12 cellular contexts compared by ENCODE assay signal in the genomic region with DNA sequence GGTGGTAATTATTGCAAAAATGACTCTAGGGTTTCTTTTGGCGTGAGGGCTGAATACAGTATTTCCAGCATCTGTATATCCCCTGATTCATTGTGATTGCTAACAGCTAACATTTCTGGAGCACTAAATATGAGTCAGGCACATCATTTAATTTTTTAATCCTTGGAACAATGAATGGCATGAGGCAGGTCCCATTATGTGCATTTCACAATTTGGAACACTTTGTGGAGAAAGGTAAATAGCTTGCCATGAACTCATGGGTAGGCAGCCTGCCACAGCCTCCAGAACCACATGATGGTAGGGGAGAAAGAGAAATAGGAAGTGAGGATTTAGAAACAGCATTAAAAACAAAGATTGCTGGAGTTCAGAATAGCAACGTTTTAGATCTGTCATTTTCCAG. TPM values are rescaled to one million over a fixed set of nuclear protein-coding genes. Genes with fewer than 3 reads are reported as not detected.
DNase-seq lines count a peak whose midpoint lies in the region; ATAC-seq and TF ChIP-seq lines count a peak whose summit lies in the region.
"Had no signal": no experiment of that assay in that cellular context is flagged by ENCODE, and none has a peak within 500 bp of the region (broad histone marks: within the 10 kb centered on the region; RNA-seq: fewer than 3 reads in every experiment).

No MANE protein-coding gene starts in this region.

- H4K91ac ChIP-seq in H9 (ENCODE audit: insufficient read length, low read depth, low read length) = no peak overlapping the region

- no peak overlapping the region for H4K8ac ChIP-seq in H9 (replicated peaks; ENCODE audit: insufficient read length, low read depth, low read length)

- no peak overlapping the region for H2BK15ac ChIP-seq in H9 (ENCODE audit: low read depth, low read length)

- H3K27me3 ChIP-seq in H9 (ENCODE audit: insufficient read depth, low read length) (peaks cover 14% of the 10 kb centered on the region; the same call in 1 of the 2 replicates), dorsolateral prefrontal cortex (peaks cover 0 to 77% (median 21%) of the 10 kb centered on the region in 45 donors), osteoblast (ENCODE audit: insufficient read depth, low read length) (peaks cover 29% of the 10 kb centered on the region), suprapubic skin (peaks cover 70% of the 10 kb centered on the region)

- peaks cover 16 to 32% of the 10 kb centered on the region in 2 experiments for H3K4me1 Mint-ChIP-seq in H9

- TF ChIP-seq CTCF in H9 (conservative IDR thresholded peaks at IDR 0.05) (no peak), dorsolateral prefrontal cortex (IDR thresholded peaks at IDR 0.05 in 54 of 56, conservative IDR thresholded peaks at IDR 0.05 in 2 of 56; ENCODE audit: low read depth in 1 of 56, partially characterized antibody in 56 of 56) (no peak), osteoblast (IDR thresholded peaks at IDR 0.05; ENCODE audit: extremely low read depth, low read depth, low read length) (no peak), suprapubic skin (IDR thresholded peaks at IDR 0.05) (no peak)

- peaks cover 14% of the 10 kb centered on the region for H3K23me2 ChIP-seq in H9 (ENCODE audit: insufficient read length, low read depth, low read length, poor library complexity, severe bottlenecking)

- no peak for ATAC-seq in GM21381 (IDR thresholded peaks at IDR 0.05; ENCODE audit: unreplicated experiment)
- no peak for ATAC-seq in GM19455 (IDR thresholded peaks at IDR 0.05; ENCODE audit: unreplicated experiment)

- H3K27ac ChIP-seq in H9 (ENCODE audit: insufficient read length, low read depth, low read length) (no peak overlapping the region), dorsolateral prefrontal cortex (peak overlapping the region in 4 of 59 donors; percentile 1 to 44 (median 30)), osteoblast (ENCODE audit: low read depth, low read length) (no peak overlapping the region), suprapubic skin (no peak overlapping the region)
- H3K27ac ChIP-seq: right atrium auricular region had no signal

- H3K56ac ChIP-seq in H9 (ENCODE audit: insufficient read length, low read depth, low read length) = no peak overlapping the region

- no peak overlapping the region for H2AK5ac ChIP-seq in H9 (ENCODE audit: insufficient read length, low read length)

- no peak for TF ChIP-seq POLR2A in suprapubic skin (IDR thresholded peaks at IDR 0.05)

- H3K4ac ChIP-seq in H9 (ENCODE audit: low read depth, low read length) = no peak overlapping the region

- no peaks in the 10 kb centered on the region for H3K9me3 ChIP-seq in H9 (ENCODE audit: control insufficient read depth, low read depth, low read length)
- no peaks in the 10 kb centered on the region for H3K9me3 ChIP-seq in osteoblast (ENCODE audit: low read depth, low read length)
- H3K9me3 ChIP-seq in suprapubic skin = no peaks in the 10 kb centered on the region
- H3K9me3 ChIP-seq: right atrium auricular region had no signal

- no peaks in the 10 kb centered on the region for H4K20me1 ChIP-seq in H9 (ENCODE audit: control insufficient read depth, insufficient read depth, insufficient read length)
- H4K20me1 ChIP-seq in osteoblast (ENCODE audit: insufficient read depth, low read length) = peaks cover 7% of the 10 kb centered on the region

- H3K36me3 ChIP-seq in osteoblast (ENCODE audit: insufficient read depth, low read length) = no peaks in the 10 kb centered on the region
- no peaks in the 10 kb centered on the region for H3K36me3 ChIP-seq in suprapubic skin
- H3K36me3 ChIP-seq: right atrium auricular region had no signal

- H3K9me3 Mint-ChIP-seq in H9 = no peaks in the 10 kb centered on the region
- H3K9me3 Mint-ChIP-seq: T-helper 2 cell treated with Interferon-gamma antibody and Interleukin-4, amounts not matched to agents 5 μg/mL and 100 μg/mL, for 36 hours had no signal

- H3K23ac ChIP-seq in H9 (ENCODE audit: insufficient read length, low read depth, low read length) = no peak overlapping the region

- WGBS in H9 (ENCODE audit: extremely low coverage, insufficient read length, low lambda C conversion rate) = no CpG with 5 or more reads among the region's 2 CpGs
- 0% methylated on average over 2 of the region's 2 CpGs for WGBS in suprapubic skin

- DNase-seq in H9 (no peak), MV-4-11 (lab: John Stamatoyannopoulos, UW) (peak; percentile 14), dorsolateral prefrontal cortex (no peak), osteoblast (ENCODE audit: insufficient read length, low spot score, missing footprints) (no peak), suprapubic skin (ENCODE audit: low spot score in 2 of 2) (no peak)
- DNase-seq: activated CD4-positive, alpha-beta memory T cell treated with anti-CD3 and anti-CD28 coated beads for 36 hours; activated effector memory CD4-positive, alpha-beta T cell treated with Interleukin-2 at 50 U/mL for 16 hours; NCI-H446 had no signal

- H3K4me2 ChIP-seq in H9 (ENCODE audit: insufficient read depth, insufficient read length, low read length) (no peak overlapping the region), osteoblast (ENCODE audit: insufficient read depth, low read length) (peak overlapping the region; percentile 79)

- intact Hi-C loops in dorsolateral prefrontal cortex (cut with DNase I) = loop anchor here (5.0 to 10.0 kb wide), 2 partner anchors 181 to 206 kb away; no protein-coding TSS in a partner anchor

- H4K5ac ChIP-seq in H9 (ENCODE audit: insufficient read length, low read depth, low read length) = no peak overlapping the region

- H2AFZ ChIP-seq in H9 (ENCODE audit: low read length) = no peak overlapping the region
- H2AFZ ChIP-seq in osteoblast (ENCODE audit: low read length) = no peak overlapping the region

- H3K27ac Mint-ChIP-seq in H9 = no peak overlapping the region
- H3K27ac Mint-ChIP-seq: activated CD4-positive, alpha-beta memory T cell treated with anti-CD3 and anti-CD28 coated beads for 36 hours; T-helper 2 cell treated with Interferon-gamma antibody and Interleukin-4, amounts not matched to agents 5 μg/mL and 100 μg/mL, for 36 hours had no signal

- no peak overlapping the region for H3K18ac ChIP-seq in H9 (ENCODE audit: insufficient read length, low read depth, low read length)

- no peak overlapping the region for H2BK20ac ChIP-seq in H9 (ENCODE audit: low read depth, low read length, poor library complexity, severe bottlenecking)

- no peak overlapping the region for H3T11ph ChIP-seq in H9 (ENCODE audit: low read length)

- H3K4me3 ChIP-seq in dorsolateral prefrontal cortex = peak overlapping the region in 37 of 59 donors; percentile 1 to 75 (median 39)
- no peak overlapping the region for H3K4me3 ChIP-seq in osteoblast (ENCODE audit: insufficient read depth, low read length)
- H3K4me3 ChIP-seq in suprapubic skin = no peak overlapping the region

- peaks cover 4 to 19% (median 19%) of the 10 kb centered on the region in 3 experiments for H3K36me3 Mint-ChIP-seq in H9 (ENCODE audit: insufficient read depth in 1 of 3, low read depth in 3 of 3)
- H3K36me3 Mint-ChIP-seq: activated CD4-positive, alpha-beta memory T cell treated with anti-CD3 and anti-CD28 coated beads for 36 hours had no signal

- peaks cover 94% of the 10 kb centered on the region for H3K27me3 Mint-ChIP-seq in H9 (ENCODE audit: low read depth)

- H3K4me1 ChIP-seq in H9 (ENCODE audit: insufficient read depth, low read length) (peaks cover 5% of the 10 kb centered on the region; the same call in 1 of the 2 replicates), osteoblast (ENCODE audit: insufficient read depth, low read length) (peaks cover 14% of the 10 kb centered on the region), suprapubic skin (peaks cover 22% of the 10 kb centered on the region)

- no peak overlapping the region for H3K14ac ChIP-seq in H9 (ENCODE audit: insufficient read depth, low read length)

- peak overlapping the region; percentile 11 to 93; a peak in 3 of 5 replicates for H3K4me3 Mint-ChIP-seq in H9
- H3K4me3 Mint-ChIP-seq: activated CD4-positive, alpha-beta memory T cell treated with anti-CD3 and anti-CD28 coated beads for 36 hours; T-helper 2 cell treated with Interferon-gamma antibody and Interleukin-4, amounts not matched to agents 5 μg/mL and 100 μg/mL, for 36 hours had no signal

- H3K79me2 ChIP-seq in H9 (ENCODE audit: insufficient read depth, low read length) (no peaks in the 10 kb centered on the region), osteoblast (ENCODE audit: insufficient read depth, low read length) (no peaks in the 10 kb centered on the region)

- H3K9ac ChIP-seq in H9 (ENCODE audit: extremely low read depth, insufficient read length, low read length) = no peak overlapping the region

- no peak for TF ChIP-seq EP300 in suprapubic skin (IDR thresholded peaks at IDR 0.05)

- H2BK5ac ChIP-seq in H9 (ENCODE audit: insufficient read length, low read length) = no peak overlapping the region

- no peaks in the 10 kb centered on the region for H3K79me1 ChIP-seq in H9 (ENCODE audit: insufficient read depth, low read depth, low read length, poor library complexity, severe bottlenecking)

- H2BK12ac ChIP-seq in H9 (ENCODE audit: insufficient read length, low read depth, low read length) = no peak overlapping the region

- no peak overlapping the region for H2BK120ac ChIP-seq in H9 (ENCODE audit: low read depth, low read length, poor library complexity, severe bottlenecking)

RNA-seq across cellular contexts. Expression of a gene that starts 1.7 kb away (rescaled TPM):
- 8.1 and 8.4 TPM in 2 replicates for total RNA-seq in H9 (2021)
- 100 to 1,000 TPM in 6 of 120 experiments, 10 to 100 TPM in 114; 10.7 to 199 (median 28.8) TPM for total RNA-seq in dorsolateral prefrontal cortex
- 1.1 and 2.4 TPM in 2 replicates for total RNA-seq in osteoblast
- 10 to 100 TPM in 1 of 4 donors, 1 to 10 TPM in 3; 4.3 to 13.7 (median 8.6) TPM for total RNA-seq in suprapubic skin
- total RNA-seq: activated CD4-positive, alpha-beta memory T cell treated with anti-CD3 and anti-CD28 coated beads for 36 hours had no signal

Comparison
In these comparisons a context has a peak if more than half of its experiments do, and no peak if none do; other contexts are left out.
1. H3K4me3 ChIP-seq: peak in dorsolateral prefrontal cortex (37 of 59); none in osteoblast (single experiment) and suprapubic skin (single experiment).